In genomic region chr5:78648359-78649219, GRCh38 we compare ENCODE assay signal across 8 cellular contexts. TPM values are rescaled to one million over a fixed set of nuclear protein-coding genes. Genes with fewer than 3 reads are reported as not detected.
DNase-seq lines count a peak whose midpoint lies in the region; ATAC-seq and TF ChIP-seq lines count a peak whose summit lies in the region.

Gene LHFPL2, minus strand, starts transcription at chr5:78648772. Its CDS starts 138,559 bp downstream, at chr5:78510213.

- peak within 1 kb of the TSS; percentile 60 for H3K4me3 Mint-ChIP-seq in activated CD8-positive, alpha-beta memory T cell treated with anti-CD3 and anti-CD28 coated beads, Interleukin-2, amount 10 ng/mL, durations not matched to agents 7 days and 5 days

- H3K4me3 ChIP-seq in HFF-Myc (replicated peaks; ENCODE audit: low read depth, low read length) (peak within 1 kb of the TSS; percentile 63), mononuclear cell (ENCODE audit: low read length) (peak within 1 kb of the TSS; percentile 41)

- CTCF ChIA-PET in activated CD8-positive, alpha-beta memory T cell treated with anti-CD3 and anti-CD28 coated beads, Interleukin-2, amount 10 ng/mL, durations not matched to agents 7 days and 5 days (lab: Charles Lee): no interaction called here

- H3K9me3 ChIP-seq in mononuclear cell (ENCODE audit: low read depth, low read length): no peaks in the 10 kb centered on the region

- H3K36me3 Mint-ChIP-seq in activated CD8-positive, alpha-beta memory T cell treated with anti-CD3 and anti-CD28 coated beads, Interleukin-2, amount 10 ng/mL, durations not matched to agents 7 days and 5 days: no peaks in the 10 kb centered on the region

- ATAC-seq in activated CD8-positive, alpha-beta memory T cell treated with anti-CD3 and anti-CD28 coated beads, Interleukin-2, amount 10 ng/mL, durations not matched to agents 7 days and 5 days: peak; percentile 76
- peak; percentile 68 for ATAC-seq in esophagus mucosa

- H3K27ac Mint-ChIP-seq in activated CD8-positive, alpha-beta memory T cell treated with anti-CD3 and anti-CD28 coated beads, Interleukin-2, amount 10 ng/mL, durations not matched to agents 7 days and 5 days: no peak within 1 kb of the TSS

- DNase-seq in SIG-M5 treated with dmso at 0.1 percent for 504 hours (lab: John Stamatoyannopoulos, UW; ENCODE audit: unreplicated experiment): peak; percentile 45
- no peak for DNase-seq in SIG-M5 (lab: John Stamatoyannopoulos, UW)
- DNase-seq in HFF-Myc (ENCODE audit: extremely low read depth, low read depth): no peak
- peak; percentile 25 for DNase-seq in NCI-H1092 (lab: John Stamatoyannopoulos, UW)
- DNase-seq in activated CD8-positive, alpha-beta memory T cell treated with anti-CD3 and anti-CD28 coated beads, Interleukin-2, amount 10 ng/mL, durations not matched to agents 7 days and 5 days: no peak
- DNase-seq in substantia nigra (lab: John Stamatoyannopoulos, UW): peak in 45 of 49 donors; percentile 6 to 83 (median 63)

- H3K27ac ChIP-seq in substantia nigra (ENCODE audit: low read depth, low read length, poor library complexity, severe bottlenecking): peak within 1 kb of the TSS; percentile 75

- H3K27me3 ChIP-seq in mononuclear cell (ENCODE audit: insufficient read depth, low read length): peaks cover 37% of the 10 kb centered on the region

- H3K4me1 ChIP-seq in mononuclear cell (ENCODE audit: insufficient read depth, low read length): peaks cover 20% of the 10 kb centered on the region

- peaks cover 65% of the 10 kb centered on the region for H3K27me3 Mint-ChIP-seq in activated CD8-positive, alpha-beta memory T cell treated with anti-CD3 and anti-CD28 coated beads, Interleukin-2, amount 10 ng/mL, durations not matched to agents 7 days and 5 days

- peaks cover 12% of the 10 kb centered on the region for H3K4me1 Mint-ChIP-seq in activated CD8-positive, alpha-beta memory T cell treated with anti-CD3 and anti-CD28 coated beads, Interleukin-2, amount 10 ng/mL, durations not matched to agents 7 days and 5 days

- no peak for TF ChIP-seq CTCF in HFF-Myc (IDR thresholded peaks at IDR 0.05; ENCODE audit: low read depth, low read length, missing control alignments)

- no peaks in the 10 kb centered on the region for H3K9me3 Mint-ChIP-seq in activated CD8-positive, alpha-beta memory T cell treated with anti-CD3 and anti-CD28 coated beads, Interleukin-2, amount 10 ng/mL, durations not matched to agents 7 days and 5 days (ENCODE audit: low read depth)

RNA-seq across cellular contexts. Expression of gene LHFPL2, which starts in this region (rescaled TPM):
- not detected for total RNA-seq in activated CD8-positive, alpha-beta memory T cell treated with anti-CD3 and anti-CD28 coated beads, Interleukin-2, amount 10 ng/mL, durations not matched to agents 7 days and 5 days
- total RNA-seq in esophagus mucosa (3.7 TPM), mononuclear cell (9.4 TPM)

Comparison
In these comparisons a context has a peak if more than half of its experiments do, and no peak if none do; other contexts are left out.
1. DNase-seq: peak in SIG-M5 treated with dmso at 0.1 percent for 504 hours (single experiment), NCI-H1092 (single experiment) and substantia nigra (45 of 49); none in SIG-M5 (single experiment), HFF-Myc (single experiment) and activated CD8-positive, alpha-beta memory T cell treated with anti-CD3 and anti-CD28 coated beads, Interleukin-2, amount 10 ng/mL, durations not matched to agents 7 days and 5 days (single experiment).
2. Peak in ATAC-seq in activated CD8-positive, alpha-beta memory T cell treated with anti-CD3 and anti-CD28 coated beads, Interleukin-2, amount 10 ng/mL, durations not matched to agents 7 days and 5 days; RNA of the gene not detected or under 1 TPM.